ENCODE assay signal across 18 cellular contexts in the genomic region with DNA sequence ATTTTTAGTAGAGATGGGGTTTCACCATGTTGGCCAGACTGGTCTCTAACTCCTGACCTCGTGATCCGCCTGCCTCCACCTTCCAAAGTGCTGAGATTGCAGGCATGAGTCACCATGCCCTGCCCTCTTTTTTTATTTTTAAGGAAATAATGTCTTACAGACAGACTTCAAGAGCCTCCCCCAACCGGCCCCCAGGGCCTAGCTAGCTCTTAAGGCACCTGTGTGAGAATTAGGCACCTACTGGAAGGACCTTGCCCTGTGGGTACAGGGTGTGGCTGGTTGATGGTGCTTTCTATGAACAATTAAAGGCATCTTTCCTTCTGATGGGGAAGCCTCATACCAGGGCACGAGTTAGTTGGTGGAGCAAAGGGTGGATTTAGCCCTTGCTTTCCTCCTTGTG. TPM values are rescaled to one million over a fixed set of nuclear protein-coding genes. Genes with fewer than 3 reads are reported as not detected.
DNase-seq lines count a peak whose midpoint lies in the region; ATAC-seq, FAIRE-seq and TF ChIP-seq lines count a peak whose summit lies in the region.
"Had no signal": no experiment of that assay in that cellular context is flagged by ENCODE, and none has a peak within 500 bp of the region (broad histone marks: within the 10 kb centered on the region; RNA-seq: fewer than 3 reads in every experiment).

No MANE protein-coding gene starts in this region.

- H3K27ac ChIP-seq in A549 (no peak overlapping the region), foreskin keratinocyte (no peak overlapping the region)
- H3K27ac ChIP-seq: GM23248, HL-60, KMS-11 had no signal

- H3K4me1 ChIP-seq in A549 = 0 out of 3 replicates have a peak, but pooled peaks cover 5% of the 10 kb centered on the region
- peaks cover 6% of the 10 kb centered on the region for H3K4me1 ChIP-seq in foreskin keratinocyte

- no peaks in the 10 kb centered on the region for H3K9me3 ChIP-seq in A549

- TF ChIP-seq POLR2A in A549 (IDR thresholded peaks at IDR 0.05; ENCODE audit: low read length) = no peak

- DNase-seq in A549 (ENCODE audit: low read depth in 1 of 2, low spot score in 1 of 2) (no peak), M059J (ENCODE audit: low read depth) (peak; percentile 13), amniotic epithelial cell (ENCODE audit: low read depth) (peak; percentile 16), foreskin keratinocyte (peak in 1 of 2 donors; percentile 46), ureter (ENCODE audit: low spot score) (no peak), HUDEP-2 (lab: John Stamatoyannopoulos, UW; ENCODE audit: unreplicated experiment in 76 of 76) (no peak)
- DNase-seq: C1 segment of cervical spinal cord, GM23248, NCI-H1105 treated with DMSO at 0.1 percent for 48 hours, NCI-H187 treated with DMSO at 0.1 percent for 48 hours, NCI-H446 treated with DMSO at 0.1 percent for 48 hours, NCI-H748 treated with DMSO at 0.1 percent for 48 hours had no signal

- TF ChIP-seq CTCF in A549 (IDR thresholded peaks at IDR 0.05) = no peak
- no peak for TF ChIP-seq CTCF in foreskin keratinocyte (conservative IDR thresholded peaks at IDR 0.05)

- no peak for TF ChIP-seq RAD21 in A549 (conservative IDR thresholded peaks at IDR 0.05 in 1 of 2, IDR thresholded peaks at IDR 0.05 in 1 of 2)

- no peak for FAIRE-seq in A549 (lab: Jason Lieb, UNC)
- FAIRE-seq: GM12878, RCC 7860 had no signal

- ATAC-seq in A549 = no peak
- peak; percentile 48 for ATAC-seq in foreskin keratinocyte
- no peak for ATAC-seq in GM18909 (IDR thresholded peaks at IDR 0.05; ENCODE audit: poor library complexity, unreplicated experiment)
- no peak for ATAC-seq in GM21717 (IDR thresholded peaks at IDR 0.05; ENCODE audit: unreplicated experiment)
- ATAC-seq: GM12878 had no signal

- no peak overlapping the region for H3K4me2 ChIP-seq in A549
- H3K4me2 ChIP-seq: KMS-11 had no signal

- CTCF ChIA-PET in A549 (lab: Yijun Ruan, JAX) = interaction anchor here (2.2 kb wide), 1 partner anchor 395 kb away, joined by 6 read pairs; no protein-coding TSS in a partner anchor

- H3K4me3 ChIP-seq in A549 = no peak overlapping the region
- H3K4me3 ChIP-seq: GM12878, GM23248 had no signal

- POLR2A ChIA-PET in A549 (lab: Yijun Ruan, JAX) = no interaction called here

- TF ChIP-seq EP300 in A549 (IDR thresholded peaks at IDR 0.05) = no peak

- H3K27me3 ChIP-seq in foreskin keratinocyte = peaks cover 85% of the 10 kb centered on the region

- 33% methylated on average over 4 of the region's 4 CpGs for WGBS in A549 (ENCODE audit: missing lambda C conversion rate)

TF ChIP-seq in A549, 52 proteins besides CTCF, POLR2A, EP300 and RAD21:
- TF ChIP-seq ZSCAN20 (CRISPR knock-in tag; IDR thresholded peaks at IDR 0.05) = no peak
- TF ChIP-seq, protein P1, sequence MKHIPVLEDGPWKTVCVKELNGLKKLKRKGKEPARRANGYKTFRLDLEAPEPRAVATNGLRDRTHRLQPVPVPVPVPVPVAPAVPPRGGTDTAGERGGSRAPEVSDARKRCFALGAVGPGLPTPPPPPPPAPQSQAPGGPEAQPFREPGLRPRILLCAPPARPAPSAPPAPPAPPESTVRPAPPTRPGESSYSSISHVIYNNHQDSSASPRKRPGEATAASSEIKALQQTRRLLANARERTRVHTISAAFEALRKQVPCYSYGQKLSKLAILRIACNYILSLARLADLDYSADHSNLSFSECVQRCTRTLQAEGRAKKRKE (CRISPR knock-in tag; IDR thresholded peaks at IDR 0.05; ENCODE audit: low read depth) = no peak
- no peak for TF ChIP-seq HOXB13 (CRISPR knock-in tag; IDR thresholded peaks at IDR 0.05; ENCODE audit: low read depth)
- no peak for TF ChIP-seq FOSL2 (IDR thresholded peaks at IDR 0.05)
- TF ChIP-seq FOSL2 (CRISPR knock-in tag; IDR thresholded peaks at IDR 0.05) = peak; percentile 27; the same call in 1 of the 2 replicates
- TF ChIP-seq, protein P2, sequence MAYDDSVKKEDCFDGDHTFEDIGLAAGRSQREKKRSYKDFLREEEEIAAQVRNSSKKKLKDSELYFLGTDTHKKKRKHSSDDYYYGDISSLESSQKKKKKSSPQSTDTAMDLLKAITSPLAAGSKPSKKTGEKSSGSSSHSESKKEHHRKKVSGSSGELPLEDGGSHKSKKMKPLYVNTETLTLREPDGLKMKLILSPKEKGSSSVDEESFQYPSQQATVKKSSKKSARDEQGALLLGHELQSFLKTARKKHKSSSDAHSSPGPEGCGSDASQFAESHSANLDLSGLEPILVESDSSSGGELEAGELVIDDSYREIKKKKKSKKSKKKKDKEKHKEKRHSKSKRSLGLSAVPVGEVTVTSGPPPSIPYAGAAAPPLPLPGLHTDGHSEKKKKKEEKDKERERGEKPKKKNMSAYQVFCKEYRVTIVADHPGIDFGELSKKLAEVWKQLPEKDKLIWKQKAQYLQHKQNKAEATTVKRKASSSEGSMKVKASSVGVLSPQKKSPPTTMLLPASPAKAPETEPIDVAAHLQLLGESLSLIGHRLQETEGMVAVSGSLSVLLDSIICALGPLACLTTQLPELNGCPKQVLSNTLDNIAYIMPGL (CRISPR knock-in tag; IDR thresholded peaks at IDR 0.05; ENCODE audit: borderline replicate concordance) = no peak
- TF ChIP-seq, protein P3, sequence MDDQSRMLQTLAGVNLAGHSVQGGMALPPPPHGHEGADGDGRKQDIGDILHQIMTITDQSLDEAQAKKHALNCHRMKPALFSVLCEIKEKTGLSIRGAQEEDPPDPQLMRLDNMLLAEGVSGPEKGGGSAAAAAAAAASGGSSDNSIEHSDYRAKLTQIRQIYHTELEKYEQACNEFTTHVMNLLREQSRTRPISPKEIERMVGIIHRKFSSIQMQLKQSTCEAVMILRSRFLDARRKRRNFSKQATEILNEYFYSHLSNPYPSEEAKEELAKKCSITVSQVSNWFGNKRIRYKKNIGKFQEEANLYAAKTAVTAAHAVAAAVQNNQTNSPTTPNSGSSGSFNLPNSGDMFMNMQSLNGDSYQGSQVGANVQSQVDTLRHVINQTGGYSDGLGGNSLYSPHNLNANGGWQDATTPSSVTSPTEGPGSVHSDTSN (IDR thresholded peaks at IDR 0.05) = no peak
- no peak for TF ChIP-seq NPAS2 (CRISPR knock-in tag; IDR thresholded peaks at IDR 0.05; ENCODE audit: borderline replicate concordance)
- TF ChIP-seq MAFK (IDR thresholded peaks at IDR 0.05; ENCODE audit: partially characterized antibody) = peak; percentile 2

RNA-seq across cellular contexts. Expression of a gene that starts 51.3 kb away (rescaled TPM):
- 11.1 and 12.7 TPM in 2 replicates for polyA plus RNA-seq in A549 (2011; rRNA removed)
- polyA plus RNA-seq in A549 (2012; cell fraction: cytosol; rRNA removed) = 22.5 and 27.6 TPM in 2 replicates
- 34.9 and 38.8 TPM in 2 replicates for polyA plus RNA-seq in A549 (2012; cell fraction: nucleus; rRNA removed)
- 21.7 to 22.1 TPM (median 21.9 TPM) in 3 replicates for polyA plus RNA-seq in A549 (2017; fragmentation: RNase III; extraction: RNeasy Plus Mini Kit Qiagen cat#74134 plus additional on column Dnase treatment)
- 4.3 and 6.7 TPM in 2 replicates for polyA minus RNA-seq in A549 (2011; rRNA and poly(A)+ RNA removed)
- total RNA-seq in M059J (2014; rRNA removed; shearing (Covaris generic)) = 5.5 and 8.0 TPM in 2 replicates
- 7.3 and 9.5 TPM in 2 replicates for total RNA-seq in foreskin keratinocyte
- 9.2 and 12.1 TPM in 2 replicates for polyA plus RNA-seq in foreskin keratinocyte
- 13.7 TPM for total RNA-seq in ureter

Comparison
In these comparisons a context has a peak if more than half of its experiments do, and no peak if none do; other contexts are left out.
1. DNase-seq: peak in M059J (single experiment) and amniotic epithelial cell (single experiment); none in A549 (0 of 2), ureter (single experiment) and HUDEP-2 (0 of 76).